ENCODE assay signal across 17 cellular contexts in the genomic region with DNA sequence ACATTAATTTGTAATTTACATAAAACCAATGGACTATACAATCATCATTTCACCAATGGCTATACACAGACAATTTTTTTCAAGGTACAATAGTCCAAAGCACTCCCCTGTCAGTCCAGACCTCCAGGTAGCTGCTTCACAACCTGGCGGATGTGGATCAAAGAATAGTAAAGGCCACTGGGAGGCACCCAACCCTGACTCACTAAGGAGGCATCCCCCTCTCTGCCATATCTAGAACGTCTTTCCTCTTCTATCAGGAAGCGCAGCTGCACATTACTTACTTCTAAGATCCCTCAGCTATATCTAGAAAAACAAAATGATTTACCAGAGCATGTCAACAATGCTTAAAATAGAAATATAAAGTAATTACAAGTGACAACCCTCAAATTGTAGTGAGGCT.
DNase-seq lines count a peak whose midpoint lies in the region; ATAC-seq, FAIRE-seq and TF ChIP-seq lines count a peak whose summit lies in the region.
"Had no signal": no experiment of that assay in that cellular context is flagged by ENCODE, and none has a peak within 500 bp of the region (broad histone marks: within the 10 kb centered on the region; RNA-seq: fewer than 3 reads in every experiment).

No MANE protein-coding gene starts in this region.

- TF ChIP-seq RAD21 in HepG2 (CRISPR knock-in tag; IDR thresholded peaks at IDR 0.05), result no peak

- no TSS peak for BruUV-seq in HepG2 (replicated peaks; lab: Mats Ljungman, UMichigan)

- peaks cover 27% of the 10 kb centered on the region for H3K9me3 ChIP-seq in HepG2 (ENCODE audit: low read length)
- H3K9me3 ChIP-seq in right lobe of liver, result peaks cover 0 to 19% (median 10%) of the 10 kb centered on the region in 4 donors
- no peaks in the 10 kb centered on the region for H3K9me3 ChIP-seq in GM23248 (ENCODE audit: low read depth)

- H2AFZ ChIP-seq in HepG2 (ENCODE audit: low read length), result no peak overlapping the region
- H2AFZ ChIP-seq in GM23248, result no peak overlapping the region

- no peaks in the 10 kb centered on the region for H3K36me3 ChIP-seq in HepG2 (replicated peaks in 1 of 2; ENCODE audit: control insufficient read depth in 1 of 2, insufficient read depth in 2 of 2, low read length in 2 of 2)
- H3K36me3 ChIP-seq in right lobe of liver, result no peaks in the 10 kb centered on the region
- H3K36me3 ChIP-seq in GM23248 (ENCODE audit: low read depth), result no peaks in the 10 kb centered on the region
- H3K36me3 ChIP-seq: HAP-1 had no signal

- TF ChIP-seq EP300 in HepG2 (IDR thresholded peaks at IDR 0.05; ENCODE audit: low read depth in 2 of 2, low read length in 2 of 2), result no peak; a peak in 1 of 4 replicates
- TF ChIP-seq EP300 in HepG2 (CRISPR knock-in tag; IDR thresholded peaks at IDR 0.05; ENCODE audit: borderline replicate concordance), result no peak

- TF ChIP-seq POLR2A in HepG2 (IDR thresholded peaks at IDR 0.05; ENCODE audit: insufficient read depth in 1 of 2, low read depth in 2 of 2, low read length in 2 of 2), result no peak
- TF ChIP-seq POLR2A in right lobe of liver (IDR thresholded peaks at IDR 0.05), result no peak

- ATAC-seq in HepG2 (no peak), right lobe of liver (no peak), HG02884 (IDR thresholded peaks at IDR 0.05; ENCODE audit: unreplicated experiment) (no peak)
- ATAC-seq: CD8-positive, alpha-beta T cell had no signal

- in situ Hi-C loops in HepG2 (cut with HindIII; ENCODE audit: extremely low pct_ligation_motif_present, low pct_unique_long_range_greater_than_20kb) (no loop called here), GM23248 (cut with MboI) (no loop called here)

- H3K4me1 ChIP-seq in HepG2 (ENCODE audit: insufficient read depth, low read length) (peaks cover 56% of the 10 kb centered on the region), right lobe of liver (peaks cover 0 to 14% (median 3%) of the 10 kb centered on the region in 4 donors), GM23248 (ENCODE audit: insufficient read depth) (no peaks in the 10 kb centered on the region)
- H3K4me1 ChIP-seq: HAP-1 had no signal

- intact Hi-C loops in HepG2 (cut with micrococcal nuclease; ENCODE audit: unreplicated experiment) (no loop called here), right lobe of liver (cut with DNase I) (no loop called here)

- 22% methylated on average over 3 of the region's 3 CpGs for WGBS in HepG2 (ENCODE audit: low lambda C conversion rate)
- WGBS in right lobe of liver (ENCODE audit: insufficient coverage, low coverage, low lambda C conversion rate, missing lambda C conversion rate), result 91% methylated on average over 3 of the region's 3 CpGs
- WGBS in GM23248 (ENCODE audit: low coverage in 1 of 2, low lambda C conversion rate in 2 of 2, missing lambda C conversion rate in 2 of 2), 2 experiments, result 42 to 51% methylated on average over 3 of the region's 3 CpGs

- H4K20me1 ChIP-seq in HepG2 (ENCODE audit: insufficient read depth, low read length), result no peaks in the 10 kb centered on the region
- no peaks in the 10 kb centered on the region for H4K20me1 ChIP-seq in GM23248 (ENCODE audit: insufficient read depth)

- H3K27me3 ChIP-seq in HepG2 (ENCODE audit: control insufficient read depth in 1 of 2, insufficient read depth in 2 of 2, low read length in 2 of 2) (0 out of 5 replicates have a peak, but pooled peaks cover 0 to 4% of the 10 kb centered on the region in 2 experiments), right lobe of liver (no peaks in the 10 kb centered on the region), GM23248 (replicated peaks; ENCODE audit: insufficient read depth) (no peaks in the 10 kb centered on the region)

- DNase-seq in HepG2 (ENCODE audit: low spot score) (peak; percentile 15), right lobe of liver (no peak), SW480 (ENCODE audit: low spot score) (peak; percentile 26), GM23248 (no peak)
- no peak for DNase-seq in central memory CD4-positive, alpha-beta T cell
- no peak for DNase-seq in stimulated activated CD8-positive, alpha-beta memory T cell treated with anti-CD3 and anti-CD28 coated beads, Interleukin-4, amount 100 ng/mL, for 48 hours
- DNase-seq: 8988T; CD8-positive, alpha-beta T cell; COR-L47; DMS153; DMS79 treated with DMSO at 0.1 percent for 48 hours; GDM1 had no signal

- TF ChIP-seq CTCF in HepG2 (CRISPR knock-in tag; IDR thresholded peaks at IDR 0.05) (peak; percentile 39), right lobe of liver (IDR thresholded peaks at IDR 0.05) (no peak)

- H3K4me3 ChIP-seq in HepG2 (replicated peaks in 1 of 3; ENCODE audit: insufficient read depth in 1 of 3, low read depth in 2 of 3, low read length in 3 of 3), result no peak overlapping the region
- no peak overlapping the region for H3K4me3 ChIP-seq in right lobe of liver
- no peak overlapping the region for H3K4me3 ChIP-seq in GM23248
- H3K4me3 ChIP-seq: HAP-1 had no signal

- FAIRE-seq in HepG2 (lab: Jason Lieb, UNC), result no peak
- peak; percentile 49 for FAIRE-seq in islet of Langerhans (lab: Jason Lieb, UNC)
- FAIRE-seq: D721Med, H1 had no signal

- H3K9ac ChIP-seq in HepG2 (ENCODE audit: insufficient read depth, low read depth, low read length) (no peak overlapping the region), GM23248 (no peak overlapping the region)

- POLR2A ChIA-PET in HepG2 (lab: Yijun Ruan, JAX), result no interaction called here

- no peaks in the 10 kb centered on the region for H3K9me2 ChIP-seq in GM23248 (ENCODE audit: insufficient read depth)

- no peaks in the 10 kb centered on the region for H3K79me2 ChIP-seq in HepG2 (ENCODE audit: insufficient read depth, low read length)
- H3K79me2 ChIP-seq in GM23248 (ENCODE audit: insufficient read depth), result no peaks in the 10 kb centered on the region

- H3K4me2 ChIP-seq in HepG2 (ENCODE audit: low read depth, low read length) (no peak overlapping the region), GM23248 (ENCODE audit: unreplicated experiment) (no peak overlapping the region)

- H3F3A ChIP-seq in GM23248 (ENCODE audit: insufficient read depth), result no peaks in the 10 kb centered on the region

- no peak overlapping the region for H3K27ac ChIP-seq in HepG2 (ENCODE audit: extremely low read length, insufficient read depth, low read length)
- H3K27ac ChIP-seq in right lobe of liver, result no peak overlapping the region
- H3K27ac ChIP-seq in GM23248, result no peak overlapping the region

- CTCF ChIA-PET in HepG2 (lab: Yijun Ruan, JAX; ENCODE audit: low intra/inter-chr PET ratio, low total read pairs), result no interaction called here

TF ChIP-seq in HepG2, 621 proteins besides CTCF, POLR2A, EP300 and RAD21 (continues in another document):
- TF ChIP-seq NRL (CRISPR knock-in tag; IDR thresholded peaks at IDR 0.05; ENCODE audit: borderline replicate concordance) (no peak), ZNF446 (CRISPR knock-in tag; IDR thresholded peaks at IDR 0.05) (no peak), ELF3 (CRISPR knock-in tag; IDR thresholded peaks at IDR 0.05) (0 out of 2 replicates have a peak, but pooled peaks have one; percentile 37), ZNF75D (CRISPR knock-in tag; IDR thresholded peaks at IDR 0.05; ENCODE audit: borderline replicate concordance) (no peak), ZNF775 (CRISPR knock-in tag; IDR thresholded peaks at IDR 0.05; ENCODE audit: borderline replicate concordance) (no peak), MIER2 (CRISPR knock-in tag; IDR thresholded peaks at IDR 0.05) (no peak), NFIC (IDR thresholded peaks at IDR 0.05; ENCODE audit: low read length) (no peak), CENPT (CRISPR knock-in tag; IDR thresholded peaks at IDR 0.05; ENCODE audit: low read depth) (no peak)
- TF ChIP-seq, protein P1, sequence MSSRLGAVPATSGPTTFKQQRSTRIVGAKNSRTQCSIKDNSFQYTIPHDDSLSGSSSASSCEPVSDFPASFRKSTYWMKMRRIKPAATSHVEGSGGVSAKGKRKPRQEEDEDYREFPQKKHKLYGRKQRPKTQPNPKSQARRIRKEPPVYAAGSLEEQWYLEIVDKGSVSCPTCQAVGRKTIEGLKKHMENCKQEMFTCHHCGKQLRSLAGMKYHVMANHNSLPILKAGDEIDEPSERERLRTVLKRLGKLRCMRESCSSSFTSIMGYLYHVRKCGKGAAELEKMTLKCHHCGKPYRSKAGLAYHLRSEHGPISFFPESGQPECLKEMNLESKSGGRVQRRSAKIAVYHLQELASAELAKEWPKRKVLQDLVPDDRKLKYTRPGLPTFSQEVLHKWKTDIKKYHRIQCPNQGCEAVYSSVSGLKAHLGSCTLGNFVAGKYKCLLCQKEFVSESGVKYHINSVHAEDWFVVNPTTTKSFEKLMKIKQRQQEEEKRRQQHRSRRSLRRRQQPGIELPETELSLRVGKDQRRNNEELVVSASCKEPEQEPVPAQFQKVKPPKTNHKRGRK (CRISPR knock-in tag; IDR thresholded peaks at IDR 0.05), result no peak
- TF ChIP-seq, protein P2, sequence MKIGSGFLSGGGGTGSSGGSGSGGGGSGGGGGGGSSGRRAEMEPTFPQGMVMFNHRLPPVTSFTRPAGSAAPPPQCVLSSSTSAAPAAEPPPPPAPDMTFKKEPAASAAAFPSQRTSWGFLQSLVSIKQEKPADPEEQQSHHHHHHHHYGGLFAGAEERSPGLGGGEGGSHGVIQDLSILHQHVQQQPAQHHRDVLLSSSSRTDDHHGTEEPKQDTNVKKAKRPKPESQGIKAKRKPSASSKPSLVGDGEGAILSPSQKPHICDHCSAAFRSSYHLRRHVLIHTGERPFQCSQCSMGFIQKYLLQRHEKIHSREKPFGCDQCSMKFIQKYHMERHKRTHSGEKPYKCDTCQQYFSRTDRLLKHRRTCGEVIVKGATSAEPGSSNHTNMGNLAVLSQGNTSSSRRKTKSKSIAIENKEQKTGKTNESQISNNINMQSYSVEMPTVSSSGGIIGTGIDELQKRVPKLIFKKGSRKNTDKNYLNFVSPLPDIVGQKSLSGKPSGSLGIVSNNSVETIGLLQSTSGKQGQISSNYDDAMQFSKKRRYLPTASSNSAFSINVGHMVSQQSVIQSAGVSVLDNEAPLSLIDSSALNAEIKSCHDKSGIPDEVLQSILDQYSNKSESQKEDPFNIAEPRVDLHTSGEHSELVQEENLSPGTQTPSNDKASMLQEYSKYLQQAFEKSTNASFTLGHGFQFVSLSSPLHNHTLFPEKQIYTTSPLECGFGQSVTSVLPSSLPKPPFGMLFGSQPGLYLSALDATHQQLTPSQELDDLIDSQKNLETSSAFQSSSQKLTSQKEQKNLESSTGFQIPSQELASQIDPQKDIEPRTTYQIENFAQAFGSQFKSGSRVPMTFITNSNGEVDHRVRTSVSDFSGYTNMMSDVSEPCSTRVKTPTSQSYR (CRISPR knock-in tag; IDR thresholded peaks at IDR 0.05; ENCODE audit: borderline replicate concordance), result no peak

Comparison
In these comparisons a context has a peak if more than half of its experiments do, and no peak if none do; other contexts are left out.
1. DNase-seq: peak in HepG2 (single experiment) and SW480 (single experiment); none in right lobe of liver (0 of 3), central memory CD4-positive, alpha-beta T cell (single experiment), stimulated activated CD8-positive, alpha-beta memory T cell treated with anti-CD3 and anti-CD28 coated beads, Interleukin-4, amount 100 ng/mL, for 48 hours (single experiment) and GM23248 (single experiment).